21 cellular contexts compared by ENCODE assay signal in genomic region chr5:38483788-38484398, GRCh38.
A peak's percentile ranks its signal among the peaks of the same experiment; 100 is the strongest.
DNase-seq lines count a peak whose midpoint lies in the region; ATAC-seq and TF ChIP-seq lines count a peak whose summit lies in the region.
"Had no signal": no experiment of that assay in that cellular context is flagged by ENCODE, and none has a peak within 500 bp of the region (broad histone marks: within the 10 kb centered on the region; RNA-seq: fewer than 3 reads in every experiment).

No MANE protein-coding gene starts in this region.

- intact Hi-C loops in left ventricle myocardium inferior (cut with micrococcal nuclease): no loop called here

- H3K4me1 ChIP-seq in left ventricle myocardium inferior (peaks cover 8% of the 10 kb centered on the region), right atrium auricular region (no peaks in the 10 kb centered on the region), foreskin keratinocyte (no peaks in the 10 kb centered on the region)
- H3K4me1 ChIP-seq: sigmoid colon had no signal

- no peak for DNase-seq in left ventricle myocardium inferior
- DNase-seq in right atrium auricular region (ENCODE audit: low spot score): no peak
- DNase-seq in astrocyte of the cerebellum (ENCODE audit: low read depth): no peak
- peak; percentile 36 for DNase-seq in left kidney (ENCODE audit: low read depth, low spot score)
- no peak for DNase-seq in type B pancreatic cell (ENCODE audit: extremely low spot score, unreplicated experiment)
- no peak for DNase-seq in foreskin keratinocyte
- DNase-seq: activated naive CD4-positive, alpha-beta T cell treated with anti-CD3 and anti-CD28 coated beads, Interleukin-2, amount 50 U/mL, for 16 hours; aorta; cerebellar nuclear complex; EL; KBM-7; NCI-H1694; NCI-H69; nucleus accumbens; OCI-M1; Right ventricle myocardium superior; sigmoid colon had no signal

- H3K27ac ChIP-seq in left ventricle myocardium inferior (replicated peaks) (no peak overlapping the region), right atrium auricular region (no peak overlapping the region), foreskin keratinocyte (no peak overlapping the region)
- H3K27ac ChIP-seq: gastroesophageal sphincter, sigmoid colon had no signal

- no peaks in the 10 kb centered on the region for H3K27me3 Mint-ChIP-seq in type B pancreatic cell

- H3K27me3 ChIP-seq in left ventricle myocardium inferior (ENCODE audit: low read depth) (no peaks in the 10 kb centered on the region), right atrium auricular region (no peaks in the 10 kb centered on the region), foreskin keratinocyte (no peaks in the 10 kb centered on the region)
- H3K27me3 ChIP-seq: gastroesophageal sphincter, sigmoid colon had no signal

- no peaks in the 10 kb centered on the region for H3K9me3 Mint-ChIP-seq in type B pancreatic cell
- H3K9me3 Mint-ChIP-seq: activated T-helper 1 cell treated with anti-CD3 and anti-CD28 coated beads, Interleukin-12 subunit alpha, Interleukin-12 subunit beta, Interleukin-2, Interleukin-4 antibody, amounts not matched to agents 30 ng/mL and 10 ng/mL and 1 ng/mL, durations not matched to agents 14 hours and 24 hours and 36 hours had no signal

- in situ Hi-C loops in astrocyte of the cerebellum (cut with HindIII; ENCODE audit: low sequenced_read_pairs): no loop called here

- TF ChIP-seq CTCF in left ventricle myocardium inferior (IDR thresholded peaks at IDR 0.05; ENCODE audit: borderline replicate concordance): peak; percentile 14
- TF ChIP-seq CTCF in right atrium auricular region (IDR thresholded peaks at IDR 0.05): no peak
- TF ChIP-seq CTCF in astrocyte of the cerebellum (IDR thresholded peaks at IDR 0.05; ENCODE audit: low read depth, low read length, missing control alignments): peak; percentile 5
- peak; percentile 20 for TF ChIP-seq CTCF in type B pancreatic cell (conservative IDR thresholded peaks at IDR 0.05)
- TF ChIP-seq CTCF in foreskin keratinocyte (conservative IDR thresholded peaks at IDR 0.05): no peak

- peaks cover 5% of the 10 kb centered on the region for H3K36me3 Mint-ChIP-seq in type B pancreatic cell

- no peaks in the 10 kb centered on the region for H3K9me3 ChIP-seq in left ventricle myocardium inferior (replicated peaks)
- no peaks in the 10 kb centered on the region for H3K9me3 ChIP-seq in right atrium auricular region
- H3K9me3 ChIP-seq: gastroesophageal sphincter, sigmoid colon had no signal

- no peak overlapping the region for H3K4me3 Mint-ChIP-seq in type B pancreatic cell
- H3K4me3 Mint-ChIP-seq: activated T-helper 1 cell treated with anti-CD3 and anti-CD28 coated beads, Interleukin-12 subunit alpha, Interleukin-12 subunit beta, Interleukin-2, Interleukin-4 antibody, amounts not matched to agents 30 ng/mL and 10 ng/mL and 1 ng/mL, durations not matched to agents 14 hours and 24 hours and 36 hours had no signal

- no peak overlapping the region for H3K4me3 ChIP-seq in left ventricle myocardium inferior
- no peak overlapping the region for H3K4me3 ChIP-seq in right atrium auricular region
- H3K4me3 ChIP-seq in astrocyte of the cerebellum (ENCODE audit: low read depth, low read length): no peak overlapping the region
- H3K4me3 ChIP-seq: gastroesophageal sphincter, sigmoid colon had no signal

- no peak overlapping the region for H3K27ac Mint-ChIP-seq in type B pancreatic cell
- H3K27ac Mint-ChIP-seq: activated T-helper 1 cell treated with anti-CD3 and anti-CD28 coated beads, Interleukin-12 subunit alpha, Interleukin-12 subunit beta, Interleukin-2, Interleukin-4 antibody, amounts not matched to agents 30 ng/mL and 10 ng/mL and 1 ng/mL, durations not matched to agents 14 hours and 24 hours and 36 hours had no signal

- H3K36me3 ChIP-seq in left ventricle myocardium inferior (peaks cover 93% of the 10 kb centered on the region), right atrium auricular region (peaks cover 43% of the 10 kb centered on the region)

- H3K4me1 Mint-ChIP-seq in type B pancreatic cell (ENCODE audit: unreplicated experiment): peaks cover 12% of the 10 kb centered on the region

- ATAC-seq in HG02588 (IDR thresholded peaks at IDR 0.05; ENCODE audit: unreplicated experiment) (no peak), foreskin keratinocyte (no peak), HG02981 (IDR thresholded peaks at IDR 0.05; ENCODE audit: unreplicated experiment) (no peak)
- ATAC-seq: gastroesophageal sphincter had no signal

Comparison
In these comparisons a context has a peak if more than half of its experiments do, and no peak if none do; other contexts are left out.
1. CTCF ChIP-seq: peak in left ventricle myocardium inferior (single experiment), astrocyte of the cerebellum (single experiment) and type B pancreatic cell (single experiment); none in right atrium auricular region (0 of 2) and foreskin keratinocyte (single experiment).